Comparison of ENCODE assay signal across 12 cellular contexts in the genomic region with DNA sequence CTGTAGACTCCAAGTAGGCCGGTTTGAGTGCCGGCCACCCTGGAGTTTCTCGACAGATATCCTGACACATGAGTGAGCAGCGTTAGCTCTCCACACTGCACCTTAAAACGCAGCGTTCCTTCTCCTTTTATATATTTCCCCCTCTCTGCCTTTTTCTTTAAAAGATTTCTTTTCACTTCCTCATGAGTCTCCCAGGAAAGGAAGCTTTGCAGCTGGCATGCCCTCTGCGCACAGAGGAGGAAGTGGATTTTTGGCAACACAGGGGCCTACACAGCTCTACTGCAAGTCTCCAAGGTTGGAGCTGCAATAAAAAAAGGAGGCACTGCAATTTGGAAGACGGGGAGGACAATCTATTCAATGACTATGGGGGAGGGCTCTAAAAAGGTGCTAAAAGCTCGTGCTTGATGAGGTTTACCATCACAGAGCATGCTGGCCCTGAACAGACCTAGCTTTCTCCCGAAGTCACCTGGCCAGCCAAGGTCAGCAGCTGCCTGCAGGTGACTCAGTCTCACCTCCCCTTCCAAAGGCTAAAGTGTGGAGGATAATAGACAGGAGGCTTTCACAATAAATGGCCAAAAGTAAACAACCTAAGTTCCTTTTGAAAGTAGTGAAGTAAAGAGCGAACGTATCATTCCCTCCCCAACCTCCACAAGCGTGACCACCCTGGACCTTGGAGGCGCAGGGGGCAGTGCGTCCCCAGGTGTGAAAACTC.
DNase-seq lines count a peak whose midpoint lies in the region; ATAC-seq and TF ChIP-seq lines count a peak whose summit lies in the region.
"Had no signal": no experiment of that assay in that cellular context is flagged by ENCODE, and none has a peak within 500 bp of the region (broad histone marks: within the 10 kb centered on the region; RNA-seq: fewer than 3 reads in every experiment).

No MANE protein-coding gene starts in this region.

- no peaks in the 10 kb centered on the region for H3K9me3 ChIP-seq in hepatocyte (ENCODE audit: low read depth)
- H3K9me3 ChIP-seq in effector memory CD4-positive, alpha-beta T cell (ENCODE audit: control insufficient read depth, low read length): no peaks in the 10 kb centered on the region
- H3K9me3 ChIP-seq: thoracic aorta had no signal

- no peak overlapping the region for H3K27ac Mint-ChIP-seq in stimulated activated naive B cell treated with anti-CD40 and anti-IgM and Interleukin-4, amounts not matched to agents 10 μg/mL and 1 μg/mL and 100 μg/mL, for 72 hours
- H3K27ac Mint-ChIP-seq: activated CD4-positive, alpha-beta T cell treated with anti-CD3 and anti-CD28 coated beads, Interleukin-2, amount 10 ng/mL, durations not matched to agents 7 days and 5 days had no signal

- no peak overlapping the region for H3K4me3 Mint-ChIP-seq in stimulated activated naive B cell treated with anti-CD40 and anti-IgM and Interleukin-4, amounts not matched to agents 10 μg/mL and 1 μg/mL and 100 μg/mL, for 72 hours
- H3K4me3 Mint-ChIP-seq: activated CD4-positive, alpha-beta T cell treated with anti-CD3 and anti-CD28 coated beads, Interleukin-2, amount 10 ng/mL, durations not matched to agents 7 days and 5 days had no signal

- H3K9me3 Mint-ChIP-seq in stimulated activated naive B cell treated with anti-CD40 and anti-IgM and Interleukin-4, amounts not matched to agents 10 μg/mL and 1 μg/mL and 100 μg/mL, for 72 hours: no peaks in the 10 kb centered on the region
- H3K9me3 Mint-ChIP-seq: activated CD4-positive, alpha-beta T cell treated with anti-CD3 and anti-CD28 coated beads, Interleukin-2, amount 10 ng/mL, durations not matched to agents 7 days and 5 days had no signal

- H3K4me1 ChIP-seq in hepatocyte (ENCODE audit: insufficient read depth): peaks cover 4% of the 10 kb centered on the region
- no peaks in the 10 kb centered on the region for H3K4me1 ChIP-seq in effector memory CD4-positive, alpha-beta T cell (ENCODE audit: control insufficient read depth, insufficient read depth, low read length, poor library complexity, severe bottlenecking)

- H3K4me2 ChIP-seq in hepatocyte: peak overlapping the region; percentile 35

- no peaks in the 10 kb centered on the region for H3K9me2 ChIP-seq in hepatocyte (replicated peaks; ENCODE audit: insufficient read depth)

- H3K27me3 Mint-ChIP-seq in stimulated activated naive B cell treated with anti-CD40 and anti-IgM and Interleukin-4, amounts not matched to agents 10 μg/mL and 1 μg/mL and 100 μg/mL, for 72 hours: peaks cover 0 to 7% of the 10 kb centered on the region in 2 donors
- H3K27me3 Mint-ChIP-seq: activated CD4-positive, alpha-beta T cell treated with anti-CD3 and anti-CD28 coated beads, Interleukin-2, amount 10 ng/mL, durations not matched to agents 7 days and 5 days had no signal

- peaks cover 0 to 3% of the 10 kb centered on the region in 2 donors for H3K36me3 Mint-ChIP-seq in stimulated activated naive B cell treated with anti-CD40 and anti-IgM and Interleukin-4, amounts not matched to agents 10 μg/mL and 1 μg/mL and 100 μg/mL, for 72 hours

- no peaks in the 10 kb centered on the region for H4K20me1 ChIP-seq in hepatocyte (ENCODE audit: insufficient read depth, poor library complexity, severe bottlenecking)

- H3K27ac ChIP-seq in hepatocyte: peak overlapping the region; percentile 54
- no peak overlapping the region for H3K27ac ChIP-seq in effector memory CD4-positive, alpha-beta T cell (ENCODE audit: insufficient read depth, low read length, poor library complexity, severe bottlenecking)
- H3K27ac ChIP-seq: thoracic aorta had no signal

- no peak for ATAC-seq in stimulated activated naive B cell treated with anti-CD40 and anti-IgM and Interleukin-4, amounts not matched to agents 10 μg/mL and 1 μg/mL and 100 μg/mL, for 72 hours (replicated peaks)

- DNase-seq in Kasumi-1 (lab: John Stamatoyannopoulos, UW) (peak; percentile 92 to 94), UCSD-AML1 (lab: John Stamatoyannopoulos, UW; ENCODE audit: unreplicated experiment) (peak; percentile 26), hepatocyte (ENCODE audit: low spot score) (peak; percentile 69), superior temporal gyrus (ENCODE audit: extremely low spot score) (peak; percentile 20), NCI-H2107 (lab: John Stamatoyannopoulos, UW) (no peak)
- no peak for DNase-seq in stimulated activated naive B cell treated with anti-CD40 and anti-IgM and Interleukin-4, amounts not matched to agents 10 μg/mL and 1 μg/mL and 100 μg/mL, for 72 hours
- DNase-seq in effector memory CD4-positive, alpha-beta T cell: no peak
- DNase-seq: activated CD4-positive, alpha-beta T cell treated with anti-CD3 and anti-CD28 coated beads, Interleukin-2, amount 10 ng/mL, durations not matched to agents 7 days and 5 days; activated T-cell treated with anti-CD3 and anti-CD28 coated beads, Interleukin-2, amount 50 U/mL, for 48 hours; NCI-H2029 treated with DMSO at 0.1 percent for 48 hours; NCI-H82 had no signal

- WGBS in hepatocyte (ENCODE audit: low lambda C conversion rate, missing lambda C conversion rate): 70% methylated on average over 15 of the region's 15 CpGs

- no peaks in the 10 kb centered on the region for H3K36me3 ChIP-seq in hepatocyte (replicated peaks; ENCODE audit: insufficient read depth, low read depth)
- H3K36me3 ChIP-seq in effector memory CD4-positive, alpha-beta T cell (ENCODE audit: control insufficient read depth, insufficient read depth, low read length): peaks cover 8% of the 10 kb centered on the region

- no peaks in the 10 kb centered on the region for H3K79me2 ChIP-seq in hepatocyte

- H3K27me3 ChIP-seq in hepatocyte: no peaks in the 10 kb centered on the region
- H3K27me3 ChIP-seq in effector memory CD4-positive, alpha-beta T cell (replicated peaks; ENCODE audit: control insufficient read depth, insufficient read depth, low read length, poor library complexity, severe bottlenecking): no peaks in the 10 kb centered on the region

- TF ChIP-seq CTCF in hepatocyte (IDR thresholded peaks at IDR 0.05; ENCODE audit: poor library complexity): no peak

- no peak overlapping the region for H2AFZ ChIP-seq in hepatocyte

- H3K4me1 Mint-ChIP-seq in stimulated activated naive B cell treated with anti-CD40 and anti-IgM and Interleukin-4, amounts not matched to agents 10 μg/mL and 1 μg/mL and 100 μg/mL, for 72 hours: peaks cover 0 to 8% of the 10 kb centered on the region in 2 donors
- H3K4me1 Mint-ChIP-seq: activated CD4-positive, alpha-beta T cell treated with anti-CD3 and anti-CD28 coated beads, Interleukin-2, amount 10 ng/mL, durations not matched to agents 7 days and 5 days had no signal

- no peak overlapping the region for H3K4me3 ChIP-seq in hepatocyte
- no peak overlapping the region for H3K4me3 ChIP-seq in effector memory CD4-positive, alpha-beta T cell (ENCODE audit: insufficient read depth, low read depth, low read length, poor library complexity, severe bottlenecking)

Comparison
In these comparisons a context has a peak if more than half of its experiments do, and no peak if none do; other contexts are left out.
1. DNase-seq: peak in Kasumi-1 (2 of 2), UCSD-AML1 (single experiment), hepatocyte (single experiment) and superior temporal gyrus (single experiment); none in stimulated activated naive B cell treated with anti-CD40 and anti-IgM and Interleukin-4, amounts not matched to agents 10 μg/mL and 1 μg/mL and 100 μg/mL, for 72 hours (single experiment), NCI-H2107 (single experiment) and effector memory CD4-positive, alpha-beta T cell (0 of 3).